In genomic region chr14:35404246-35404495, GRCh38 we compare ENCODE assay signal across 8 cellular contexts. TPM values are rescaled to one million over a fixed set of nuclear protein-coding genes. Genes with fewer than 3 reads are reported as not detected.
DNase-seq lines count a peak whose midpoint lies in the region; ATAC-seq, FAIRE-seq and TF ChIP-seq lines count a peak whose summit lies in the region.

No MANE protein-coding gene starts in this region.

- H3K9me3 ChIP-seq in endocrine pancreas (ENCODE audit: control insufficient read depth, low read length) (no peaks in the 10 kb centered on the region), pancreas (no peaks in the 10 kb centered on the region)

- 0 to 1% methylated on average over 11 to 33 of the region's 33 CpGs for WGBS in pancreas, 2 donors

- no peak for FAIRE-seq in pancreas (lab: Jason Lieb, UNC)

- H3K9ac ChIP-seq in endocrine pancreas (ENCODE audit: control insufficient read depth, insufficient read depth, low read length) = peak overlapping the region; percentile 79

- H3K27me3 ChIP-seq in endocrine pancreas (ENCODE audit: control insufficient read depth, insufficient read depth, low read length) (no peaks in the 10 kb centered on the region), pancreas (no peaks in the 10 kb centered on the region)

- ATAC-seq in pancreas (no peak), GM21528 (IDR thresholded peaks at IDR 0.05; ENCODE audit: low FRiP score, unreplicated experiment) (no peak)

- TF ChIP-seq CTCF in GM12864 (IDR thresholded peaks at IDR 0.05; ENCODE audit: low read depth, low read length, missing control alignments) = no peak
- no peak for TF ChIP-seq CTCF in NB4 (IDR thresholded peaks at IDR 0.05; ENCODE audit: low read depth, low read length)
- no peak for TF ChIP-seq CTCF in pancreas (IDR thresholded peaks at IDR 0.05)

- no peak for TF ChIP-seq POLR2A in NB4 (IDR thresholded peaks at IDR 0.05; ENCODE audit: extremely low read depth, insufficient read length)

- H3K27ac ChIP-seq in pancreas = peak overlapping the region; percentile 95 to 99 (median 98)

- intact Hi-C loops in pancreas (cut with DNase I) = loop anchor here in 1 of 3 donors (10.0 kb wide), 1 partner anchor 59 kb away; no protein-coding TSS in a partner anchor

- peaks cover 14% of the 10 kb centered on the region for H3K4me1 ChIP-seq in endocrine pancreas (ENCODE audit: control insufficient read depth, insufficient read depth, low read length)
- H3K4me1 ChIP-seq in pancreas = peaks cover 8 to 28% (median 14%) of the 10 kb centered on the region in 3 donors

- DNase-seq in GM12864 (ENCODE audit: low read depth) (no peak), NB4 (ENCODE audit: low read depth) (no peak), pancreas (peak in 1 of 6 donors; percentile 67), anterior cingulate cortex (lab: John Stamatoyannopoulos, UW) (no peak), RKO (ENCODE audit: low spot score) (no peak), mucosa of gallbladder (ENCODE audit: low spot score) (no peak)

- peak overlapping the region; percentile 92 for H3K4me3 ChIP-seq in GM12864 (ENCODE audit: low read depth, low read length)
- peak overlapping the region; percentile 74 for H3K4me3 ChIP-seq in NB4 (ENCODE audit: low read depth, low read length)
- no peak overlapping the region for H3K4me3 ChIP-seq in endocrine pancreas (ENCODE audit: control insufficient read depth, insufficient read depth, low read length)
- H3K4me3 ChIP-seq in pancreas = peak overlapping the region; percentile 81 to 92 (median 90)

- H3K36me3 ChIP-seq in endocrine pancreas (ENCODE audit: control insufficient read depth, insufficient read depth, low read length) (peaks cover 10% of the 10 kb centered on the region), pancreas (peaks cover 0 to 41% (median 30%) of the 10 kb centered on the region in 3 donors)

RNA-seq across cellular contexts. Expression of gene NFKBIA, which starts 0.4 kb away (rescaled TPM):
- total RNA-seq in pancreas (100 to 1,000 TPM in 1 of 6 donors, 10 to 100 TPM in 5; 48.2 to 124 (median 60.1) TPM), mucosa of gallbladder (74.8 TPM)
- polyA plus RNA-seq in pancreas = 100 to 1,000 TPM in 1 of 2 donors, 10 to 100 TPM in 1; 96.9 to 101 TPM
